14 cellular contexts compared by ENCODE assay signal in genomic region chr15:56832125-56832524, GRCh38.
DNase-seq lines count a peak whose midpoint lies in the region; ATAC-seq, FAIRE-seq and TF ChIP-seq lines count a peak whose summit lies in the region.
"Had no signal": no experiment of that assay in that cellular context is flagged by ENCODE, and none has a peak within 500 bp of the region (broad histone marks: within the 10 kb centered on the region; RNA-seq: fewer than 3 reads in every experiment).

No MANE protein-coding gene starts in this region.

- no peaks in the 10 kb centered on the region for H3K27me3 ChIP-seq in PC-3 (ENCODE audit: low read length)
- no peaks in the 10 kb centered on the region for H3K27me3 ChIP-seq in esophagus squamous epithelium

- peak; percentile 93 for ATAC-seq in PC-3
- ATAC-seq in mucosa of descending colon: peak; percentile 73
- ATAC-seq in GM19455 (IDR thresholded peaks at IDR 0.05; ENCODE audit: unreplicated experiment): no peak

- H3K9me2 ChIP-seq in PC-3 (replicated peaks; ENCODE audit: low read length): no peaks in the 10 kb centered on the region

- BruUV-seq in PC-3 (replicated peaks; lab: Mats Ljungman, UMichigan): no TSS peak

- POLR2A ChIA-PET in PC-3 (lab: Charles Lee; ENCODE audit: unreplicated experiment): no interaction called here

- no peak overlapping the region for H3K9ac ChIP-seq in PC-3 (ENCODE audit: low read length)

- WGBS in esophagus squamous epithelium, 2 donors: 22 to 35% methylated on average over 5 of the region's 5 CpGs

- no peak for TF ChIP-seq POLR2A in esophagus squamous epithelium (IDR thresholded peaks at IDR 0.05)

- DNase-seq in PC-3 (peak; percentile 78), esophagus squamous epithelium (lab: John Stamatoyannopoulos, UW) (no peak), mucosa of descending colon (peak in 2 of 3 donors; percentile 47 to 48), superior temporal gyrus (ENCODE audit: extremely low spot score) (peak; percentile 72), DMS153 treated with DMSO at 0.1 percent for 48 hours (lab: John Stamatoyannopoulos, UW; ENCODE audit: unreplicated experiment) (no peak), RCC 7860 (ENCODE audit: low spot score) (no peak)
- no peak for DNase-seq in stimulated activated CD4-positive, alpha-beta T cell treated with anti-CD3 and anti-CD28 coated beads, Interleukin-4, amount 100 ng/mL, for 4 hours
- DNase-seq: activated CD4-positive, CD25-positive, alpha-beta regulatory T cell; activated effector memory CD4-positive, alpha-beta T cell treated with Interleukin-2 at 50 U/mL for 16 hours; NCI-H1092 treated with DMSO at 0.1 percent for 48 hours; PC-9 had no signal

- no peaks in the 10 kb centered on the region for H4K20me1 ChIP-seq in PC-3 (ENCODE audit: low read length)

- H3F3A ChIP-seq in PC-3 (ENCODE audit: low read length, unreplicated experiment): no peaks in the 10 kb centered on the region

- TF ChIP-seq CTCF in PC-3 (conservative IDR thresholded peaks at IDR 0.05; ENCODE audit: low read depth, low read length): no peak
- TF ChIP-seq CTCF in esophagus squamous epithelium (IDR thresholded peaks at IDR 0.05): no peak
- no peak for TF ChIP-seq CTCF in mucosa of descending colon (IDR thresholded peaks at IDR 0.05)

- no peak for FAIRE-seq in RCC 7860 (lab: Jason Lieb, UNC)
- FAIRE-seq: D721Med had no signal

- peak overlapping the region; percentile 39; the same call in 1 of the 2 replicates for H3K27ac ChIP-seq in PC-3 (ENCODE audit: low read length)
- H3K27ac ChIP-seq in esophagus squamous epithelium: peak overlapping the region; percentile 8 to 65 (median 38)
- H3K27ac ChIP-seq: PC-9 had no signal

- H2AFZ ChIP-seq in PC-3 (ENCODE audit: low read length): peak overlapping the region; percentile 51
- H2AFZ ChIP-seq: PC-9 had no signal

- H3K4me3 ChIP-seq in PC-3 (ENCODE audit: low read length) (no peak overlapping the region; the same call in 1 of the 2 replicates), esophagus squamous epithelium (peak overlapping the region in 1 of 4 donors; percentile 33), mucosa of descending colon (no peak overlapping the region)
- H3K4me3 ChIP-seq: lung, PC-9 had no signal

- H3K79me2 ChIP-seq in PC-3 (ENCODE audit: low read length): no peaks in the 10 kb centered on the region

- H3K4me2 ChIP-seq in PC-3 (ENCODE audit: low read length): peak overlapping the region; percentile 73
- H3K4me2 ChIP-seq: PC-9 had no signal

- peaks cover 14% of the 10 kb centered on the region for H3K4me1 ChIP-seq in PC-3 (ENCODE audit: insufficient read depth, low read length)
- H3K4me1 ChIP-seq in esophagus squamous epithelium: peaks cover 8 to 42% (median 9%) of the 10 kb centered on the region in 3 donors
- no peaks in the 10 kb centered on the region for H3K4me1 ChIP-seq in mucosa of descending colon (ENCODE audit: low read depth)

- no peaks in the 10 kb centered on the region for H3K36me3 ChIP-seq in PC-3 (ENCODE audit: low read depth, low read length)
- H3K36me3 ChIP-seq in esophagus squamous epithelium: no peaks in the 10 kb centered on the region
- no peaks in the 10 kb centered on the region for H3K36me3 ChIP-seq in mucosa of descending colon (ENCODE audit: low read depth)

- intact Hi-C loops in PC-3 (cut with micrococcal nuclease) (loop anchor here (1.0 kb wide), 1 partner anchor 39 kb away; no protein-coding TSS in a partner anchor), esophagus squamous epithelium (cut with DNase I) (no loop called here), mucosa of descending colon (cut with DNase I, micrococcal nuclease) (no loop called here)

- H3K9me3 ChIP-seq in PC-3 (ENCODE audit: low read length) (no peaks in the 10 kb centered on the region), esophagus squamous epithelium (no peaks in the 10 kb centered on the region), mucosa of descending colon (no peaks in the 10 kb centered on the region)

- CTCF ChIA-PET in PC-3 (lab: Charles Lee): no interaction called here

Comparison
In these comparisons a context has a peak if more than half of its experiments do, and no peak if none do; other contexts are left out.
1. DNase-seq: peak in PC-3 (single experiment), mucosa of descending colon (2 of 3) and superior temporal gyrus (single experiment); none in esophagus squamous epithelium (single experiment), DMS153 treated with DMSO at 0.1 percent for 48 hours (single experiment), RCC 7860 (single experiment) and stimulated activated CD4-positive, alpha-beta T cell treated with anti-CD3 and anti-CD28 coated beads, Interleukin-4, amount 100 ng/mL, for 4 hours (0 of 2).